Comparison of ENCODE assay signal across 24 cellular contexts in genomic region chr5:83553000-83553486, GRCh38.
A peak's percentile ranks its signal among the peaks of the same experiment; 100 is the strongest.
DNase-seq lines count a peak whose midpoint lies in the region; ATAC-seq, FAIRE-seq and TF ChIP-seq lines count a peak whose summit lies in the region.
"Had no signal": no experiment of that assay in that cellular context is flagged by ENCODE, and none has a peak within 500 bp of the region (broad histone marks: within the 10 kb centered on the region; RNA-seq: fewer than 3 reads in every experiment).

No MANE protein-coding gene starts in this region.

- H3K4me3 ChIP-seq in SK-N-SH (ENCODE audit: low read depth in 2 of 2, low read length in 1 of 2) (no peak overlapping the region), heart left ventricle (no peak overlapping the region), pancreas (no peak overlapping the region)
- H3K4me3 ChIP-seq: Peyer's patch had no signal

- H3K27ac ChIP-seq in SK-N-SH (ENCODE audit: low read depth in 2 of 2, low read length in 1 of 2), result peak overlapping the region; percentile 73 to 89
- H3K27ac ChIP-seq in heart left ventricle, result peak overlapping the region in 7 of 12 donors; percentile 15 to 55 (median 47)
- H3K27ac ChIP-seq in pancreas, result no peak overlapping the region
- H3K27ac ChIP-seq: Peyer's patch, VCaP had no signal

- DNase-seq in ACHN (peak; percentile 51), SK-N-SH (no peak), heart left ventricle (peak in 4 of 5 donors; percentile 43 to 76 (median 66)), pancreas (peak in 1 of 6 donors; percentile 12), NCI-H2171 (lab: John Stamatoyannopoulos, UW) (no peak), glutamatergic neuron (no peak)
- DNase-seq in activated CD8-positive, alpha-beta memory T cell treated with anti-CD3 and anti-CD28 coated beads, Interleukin-2, amount 50 U/mL, for 48 hours, result no peak
- DNase-seq: activated CD8-positive, alpha-beta memory T cell treated with anti-CD3 and anti-CD28 coated beads for 24 hours; activated effector memory CD4-positive, alpha-beta T cell treated with Interleukin-2 at 50 U/mL for 16 hours; Calu3; kidney glomerular epithelial cell; MM.1S; naive B cell; NCI-H2029; NCI-H748 treated with DMSO at 0.1 percent for 48 hours; stimulated activated CD4-positive, alpha-beta T cell treated with anti-CD3 and anti-CD28 coated beads, Interleukin-2, amount 100 ng/mL, for 24 hours; stimulated activated CD8-positive, alpha-beta memory T cell treated with anti-CD3 and anti-CD28 coated beads, Interleukin-4, amount 100 ng/mL, for 48 hours; T-helper 1 cell; trophoblast cell had no signal

- H3K9ac ChIP-seq in SK-N-SH, result peak overlapping the region; percentile 20; the same call in 1 of the 2 replicates

- no peak for TF ChIP-seq POLR2A in heart left ventricle (IDR thresholded peaks at IDR 0.05)

- no peak overlapping the region for H3K4me3 Mint-ChIP-seq in glutamatergic neuron (ENCODE audit: unreplicated experiment)
- H3K4me3 Mint-ChIP-seq: naive B cell had no signal

- H3K27me3 Mint-ChIP-seq in glutamatergic neuron (ENCODE audit: unreplicated experiment), result no peaks in the 10 kb centered on the region
- H3K27me3 Mint-ChIP-seq: naive B cell had no signal

- no peak overlapping the region for H3K27ac Mint-ChIP-seq in glutamatergic neuron (ENCODE audit: unreplicated experiment)

- H3K27me3 ChIP-seq in SK-N-SH (ENCODE audit: insufficient read depth) (no peaks in the 10 kb centered on the region), heart left ventricle (no peaks in the 10 kb centered on the region), pancreas (no peaks in the 10 kb centered on the region)
- H3K27me3 ChIP-seq: Peyer's patch had no signal

- TF ChIP-seq CTCF in SK-N-SH (IDR thresholded peaks at IDR 0.05) (no peak), heart left ventricle (IDR thresholded peaks at IDR 0.05) (no peak), pancreas (IDR thresholded peaks at IDR 0.05) (no peak), glutamatergic neuron (IDR thresholded peaks at IDR 0.05; ENCODE audit: partially characterized antibody, unreplicated experiment) (no peak)

- no peaks in the 10 kb centered on the region for H3K9me3 ChIP-seq in SK-N-SH
- no peaks in the 10 kb centered on the region for H3K9me3 ChIP-seq in heart left ventricle
- no peaks in the 10 kb centered on the region for H3K9me3 ChIP-seq in pancreas
- H3K9me3 ChIP-seq: Peyer's patch had no signal

- H3K4me1 ChIP-seq in SK-N-SH (ENCODE audit: control insufficient read depth in 1 of 2, insufficient read depth in 2 of 2, low read depth in 1 of 2, low read length in 1 of 2) (peaks cover 13 to 33% of the 10 kb centered on the region in 2 experiments), heart left ventricle (peaks cover 0 to 24% (median 0%) of the 10 kb centered on the region in 12 donors), pancreas (no peaks in the 10 kb centered on the region)
- H3K4me1 ChIP-seq: Peyer's patch had no signal

- peaks cover 73% of the 10 kb centered on the region for H3F3A ChIP-seq in SK-N-SH (replicated peaks; ENCODE audit: insufficient read depth)

- in situ Hi-C loops in ACHN (cut with HindIII; ENCODE audit: low pct_ligation_motif_present, low pct_unique_long_range_greater_than_20kb, low sequenced_read_pairs), result no loop called here

- H4K20me1 ChIP-seq in SK-N-SH (ENCODE audit: insufficient read depth), result no peaks in the 10 kb centered on the region; the same call in 1 of the 2 replicates

- TF ChIP-seq EP300 in SK-N-SH (IDR thresholded peaks at IDR 0.05; ENCODE audit: borderline replicate concordance in 1 of 2, low read depth in 1 of 2, low read length in 1 of 2), result peak in 1 of 2 experiments; percentile 79; a peak in 2 of 4 replicates

- H3K9me2 ChIP-seq in SK-N-SH, result no peaks in the 10 kb centered on the region

- peak; percentile 47 to 95 (median 80) for ATAC-seq in heart left ventricle
- peak in 3 of 4 donors; percentile 14 to 54 (median 51) for ATAC-seq in pancreas
- ATAC-seq in HG03175 (IDR thresholded peaks at IDR 0.05; ENCODE audit: unreplicated experiment), result no peak
- ATAC-seq: HCT116 had no signal

- H2AFZ ChIP-seq in SK-N-SH (ENCODE audit: low read depth), result no peak overlapping the region

- no peak for TF ChIP-seq RAD21 in SK-N-SH (IDR thresholded peaks at IDR 0.05; ENCODE audit: low read length)

- peaks cover 37% of the 10 kb centered on the region for H3K79me2 ChIP-seq in SK-N-SH (ENCODE audit: insufficient read depth)

- H3K9me3 Mint-ChIP-seq in glutamatergic neuron (ENCODE audit: unreplicated experiment), result no peaks in the 10 kb centered on the region
- H3K9me3 Mint-ChIP-seq: naive B cell had no signal

- no peak overlapping the region; the same call in 1 of the 2 replicates for H3K4me2 ChIP-seq in SK-N-SH

- no peaks in the 10 kb centered on the region for H3K4me1 Mint-ChIP-seq in glutamatergic neuron (ENCODE audit: low read depth, unreplicated experiment)
- H3K4me1 Mint-ChIP-seq: naive B cell had no signal

- POLR2A ChIA-PET in SK-N-SH (lab: Yijun Ruan, JAX), result no interaction called here

- no peaks in the 10 kb centered on the region for H3K36me3 Mint-ChIP-seq in glutamatergic neuron (ENCODE audit: unreplicated experiment)
- H3K36me3 Mint-ChIP-seq: naive B cell had no signal

- intact Hi-C loops in heart left ventricle (cut with DNase I) (loop anchor here in 2 of 10 donors (10.0 kb wide), 1 partner anchor 78 kb away; the partner anchor contains the start of gene VCAN (in 2 of the 2)), pancreas (cut with DNase I) (no loop called here)

- peaks cover 53 to 80% of the 10 kb centered on the region in 2 experiments for H3K36me3 ChIP-seq in SK-N-SH (replicated peaks in 1 of 2; ENCODE audit: control insufficient read depth in 1 of 2, insufficient read depth in 2 of 2, low read length in 1 of 2)
- peaks cover 0 to 57% (median 0%) of the 10 kb centered on the region in 9 donors for H3K36me3 ChIP-seq in heart left ventricle
- H3K36me3 ChIP-seq in pancreas, result no peaks in the 10 kb centered on the region
- H3K36me3 ChIP-seq: Peyer's patch had no signal

- CTCF ChIA-PET in SK-N-SH (lab: Yijun Ruan, JAX), result interaction anchor here (1.1 to 1.5 kb wide), 2 partner anchors 10 to 11 kb away, joined by 5 to 6 read pairs; no protein-coding TSS in a partner anchor

- no peak for FAIRE-seq in pancreas (lab: Jason Lieb, UNC)
- FAIRE-seq: A204.1 had no signal

- WGBS in SK-N-SH (ENCODE audit: low lambda C conversion rate), result 67% methylated on average over 9 of the region's 9 CpGs
- WGBS in heart left ventricle, 4 donors, result 45 to 55% (median 52%) methylated on average over 9 of the region's 9 CpGs
- 49 to 51% methylated on average over 9 of the region's 9 CpGs for WGBS in pancreas, 2 donors

TF ChIP-seq in SK-N-SH, 30 proteins besides CTCF, POLR2A, EP300 and RAD21:
- TF ChIP-seq MAX (IDR thresholded peaks at IDR 0.05; ENCODE audit: low read depth), result peak; percentile 64
- peak; percentile 60 for TF ChIP-seq JUND (IDR thresholded peaks at IDR 0.05)
- TF ChIP-seq PBX3 (IDR thresholded peaks at IDR 0.05), result peak; percentile 82
- no peak for TF ChIP-seq EZH2phosphoT487 (IDR thresholded peaks at IDR 0.05; ENCODE audit: borderline replicate concordance, low read depth)
- TF ChIP-seq FOSL2 (IDR thresholded peaks at IDR 0.05; ENCODE audit: borderline replicate concordance, low read depth), result peak; percentile 60; the same call in 1 of the 2 replicates
- TF ChIP-seq RXRA (IDR thresholded peaks at IDR 0.05; ENCODE audit: borderline replicate concordance, low read depth), result no peak
- peak; percentile 79 for TF ChIP-seq NFIC (IDR thresholded peaks at IDR 0.05; ENCODE audit: borderline replicate concordance)
- TF ChIP-seq, protein P1, sequence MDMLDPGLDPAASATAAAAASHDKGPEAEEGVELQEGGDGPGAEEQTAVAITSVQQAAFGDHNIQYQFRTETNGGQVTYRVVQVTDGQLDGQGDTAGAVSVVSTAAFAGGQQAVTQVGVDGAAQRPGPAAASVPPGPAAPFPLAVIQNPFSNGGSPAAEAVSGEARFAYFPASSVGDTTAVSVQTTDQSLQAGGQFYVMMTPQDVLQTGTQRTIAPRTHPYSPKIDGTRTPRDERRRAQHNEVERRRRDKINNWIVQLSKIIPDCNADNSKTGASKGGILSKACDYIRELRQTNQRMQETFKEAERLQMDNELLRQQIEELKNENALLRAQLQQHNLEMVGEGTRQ (IDR thresholded peaks at IDR 0.05; ENCODE audit: borderline replicate concordance, low read depth, low read length), result no peak
- 0 out of 2 replicates have a peak, but pooled peaks have one; percentile 7 for TF ChIP-seq POLR2AphosphoS5 (IDR thresholded peaks at IDR 0.05; ENCODE audit: low read depth, low read length)
- TF ChIP-seq SMC3 (IDR thresholded peaks at IDR 0.05; ENCODE audit: low read depth, low read length), result no peak
- 0 out of 2 replicates have a peak, but pooled peaks have one; percentile 31 for TF ChIP-seq MEF2A (IDR thresholded peaks at IDR 0.05; ENCODE audit: borderline replicate concordance, low read depth)
- TF ChIP-seq TCF12 (IDR thresholded peaks at IDR 0.05), result peak; percentile 91
- peak; percentile 40; the same call in 1 of the 2 replicates for TF ChIP-seq USF1 (IDR thresholded peaks at IDR 0.05; ENCODE audit: borderline replicate concordance, low read depth)
- 0 out of 2 replicates have a peak, but pooled peaks have one; percentile 50 for TF ChIP-seq TEAD4 (IDR thresholded peaks at IDR 0.05; ENCODE audit: borderline replicate concordance, insufficient read depth)

Comparison
In these comparisons a context has a peak if more than half of its experiments do, and no peak if none do; other contexts are left out.
1. DNase-seq: peak in ACHN (single experiment) and heart left ventricle (4 of 5); none in SK-N-SH (single experiment), activated CD8-positive, alpha-beta memory T cell treated with anti-CD3 and anti-CD28 coated beads, Interleukin-2, amount 50 U/mL, for 48 hours (single experiment), NCI-H2171 (single experiment) and glutamatergic neuron (single experiment).
2. H3K27ac ChIP-seq: peak in SK-N-SH (2 of 2) and heart left ventricle (7 of 12); none in pancreas (0 of 4).